9 cellular contexts compared by ENCODE assay signal in genomic region chr17:59372138-59372751, GRCh38. TPM values are rescaled to one million over a fixed set of nuclear protein-coding genes. Genes with fewer than 3 reads are reported as not detected.
A peak's percentile ranks its signal among the peaks of the same experiment; 100 is the strongest.
DNase-seq lines count a peak whose midpoint lies in the region; ATAC-seq and TF ChIP-seq lines count a peak whose summit lies in the region.
"Had no signal": no experiment of that assay in that cellular context is flagged by ENCODE, and none has a peak within 500 bp of the region (broad histone marks: within the 10 kb centered on the region; RNA-seq: fewer than 3 reads in every experiment).

No MANE protein-coding gene starts in this region.

- peak overlapping the region; percentile 35 for H3K4me2 ChIP-seq in hepatocyte

- no peaks in the 10 kb centered on the region for H3K27me3 Mint-ChIP-seq in T-helper 1 cell treated with Interleukin-12 subunit alpha and Interleukin-12 subunit beta and Interleukin-4 antibody, amounts not matched to agents 30 μg/mL and 1 μg/mL, for 36 hours (ENCODE audit: low read depth)
- no peaks in the 10 kb centered on the region for H3K27me3 Mint-ChIP-seq in activated naive CD8-positive, alpha-beta T cell

- no peak overlapping the region for H2AFZ ChIP-seq in hepatocyte

- no peaks in the 10 kb centered on the region for H3K27me3 ChIP-seq in hepatocyte

- H3K9me2 ChIP-seq in hepatocyte (replicated peaks; ENCODE audit: insufficient read depth) = no peaks in the 10 kb centered on the region

- H3K36me3 ChIP-seq in hepatocyte (replicated peaks; ENCODE audit: insufficient read depth, low read depth) = no peaks in the 10 kb centered on the region

- H3K9me3 Mint-ChIP-seq in T-helper 1 cell treated with Interleukin-12 subunit alpha and Interleukin-12 subunit beta and Interleukin-4 antibody, amounts not matched to agents 30 μg/mL and 1 μg/mL, for 36 hours = no peaks in the 10 kb centered on the region
- no peaks in the 10 kb centered on the region for H3K9me3 Mint-ChIP-seq in activated naive CD8-positive, alpha-beta T cell (ENCODE audit: low read depth)
- no peaks in the 10 kb centered on the region for H3K9me3 Mint-ChIP-seq in stimulated activated effector memory CD8-positive, alpha-beta T cell treated with anti-CD3 and anti-CD28 coated beads, Interleukin-12 subunit alpha, Interleukin-12 subunit beta, amount 100 ng/mL, for 72 hours

- no peaks in the 10 kb centered on the region for H3K9me3 ChIP-seq in hepatocyte (ENCODE audit: low read depth)

- peaks cover 76% of the 10 kb centered on the region for H3K79me2 ChIP-seq in hepatocyte

- 44% methylated on average over 2 of the region's 2 CpGs for WGBS in hepatocyte (ENCODE audit: low lambda C conversion rate, missing lambda C conversion rate)

- H3K27ac ChIP-seq in hepatocyte = peak overlapping the region; percentile 89

- no peak for TF ChIP-seq CTCF in hepatocyte (IDR thresholded peaks at IDR 0.05; ENCODE audit: poor library complexity)

- peaks cover 56% of the 10 kb centered on the region for H3K4me1 Mint-ChIP-seq in T-helper 1 cell treated with Interleukin-12 subunit alpha and Interleukin-12 subunit beta and Interleukin-4 antibody, amounts not matched to agents 30 μg/mL and 1 μg/mL, for 36 hours (ENCODE audit: low read depth)
- peaks cover 87% of the 10 kb centered on the region for H3K4me1 Mint-ChIP-seq in activated naive CD8-positive, alpha-beta T cell (ENCODE audit: low read depth)
- peaks cover 66% of the 10 kb centered on the region for H3K4me1 Mint-ChIP-seq in stimulated activated effector memory CD8-positive, alpha-beta T cell treated with anti-CD3 and anti-CD28 coated beads, Interleukin-12 subunit alpha, Interleukin-12 subunit beta, amount 100 ng/mL, for 72 hours

- no peaks in the 10 kb centered on the region for H4K20me1 ChIP-seq in hepatocyte (ENCODE audit: insufficient read depth, poor library complexity, severe bottlenecking)

- ATAC-seq in HG03520 (IDR thresholded peaks at IDR 0.05; ENCODE audit: unreplicated experiment) (peak; percentile 42), HG03571 (IDR thresholded peaks at IDR 0.05; ENCODE audit: unreplicated experiment) (no peak)
- peak; percentile 39 for ATAC-seq in stimulated activated effector memory CD8-positive, alpha-beta T cell treated with anti-CD3 and anti-CD28 coated beads, Interleukin-12 subunit alpha, Interleukin-12 subunit beta, amount 100 ng/mL, for 72 hours

- H3K36me3 Mint-ChIP-seq in T-helper 1 cell treated with Interleukin-12 subunit alpha and Interleukin-12 subunit beta and Interleukin-4 antibody, amounts not matched to agents 30 μg/mL and 1 μg/mL, for 36 hours (ENCODE audit: low read depth) = peaks cover 9% of the 10 kb centered on the region
- H3K36me3 Mint-ChIP-seq in activated naive CD8-positive, alpha-beta T cell = peaks cover 8% of the 10 kb centered on the region
- no peaks in the 10 kb centered on the region for H3K36me3 Mint-ChIP-seq in stimulated activated effector memory CD8-positive, alpha-beta T cell treated with anti-CD3 and anti-CD28 coated beads, Interleukin-12 subunit alpha, Interleukin-12 subunit beta, amount 100 ng/mL, for 72 hours

- no peak for DNase-seq in T-helper 1 cell
- peak; percentile 50 for DNase-seq in hepatocyte (ENCODE audit: low spot score)
- DNase-seq in stimulated activated effector memory CD8-positive, alpha-beta T cell treated with anti-CD3 and anti-CD28 coated beads, Interleukin-12 subunit alpha, Interleukin-12 subunit beta, amount 100 ng/mL, for 72 hours (ENCODE audit: low spot score in 2 of 2) = no peak
- no peak for DNase-seq in stimulated activated CD4-positive, alpha-beta T cell treated with anti-CD3 and anti-CD28 coated beads, Interleukin-4, amount 100 ng/mL, for 4 hours
- DNase-seq: DND-41 had no signal

- peak overlapping the region; percentile 38 for H3K27ac Mint-ChIP-seq in T-helper 1 cell treated with Interleukin-12 subunit alpha and Interleukin-12 subunit beta and Interleukin-4 antibody, amounts not matched to agents 30 μg/mL and 1 μg/mL, for 36 hours
- H3K27ac Mint-ChIP-seq in activated naive CD8-positive, alpha-beta T cell = peak overlapping the region; percentile 97
- H3K27ac Mint-ChIP-seq in stimulated activated effector memory CD8-positive, alpha-beta T cell treated with anti-CD3 and anti-CD28 coated beads, Interleukin-12 subunit alpha, Interleukin-12 subunit beta, amount 100 ng/mL, for 72 hours = peak overlapping the region; percentile 51

- no peak overlapping the region for H3K4me3 ChIP-seq in hepatocyte

- H3K4me1 ChIP-seq in hepatocyte (ENCODE audit: insufficient read depth) = peaks cover 57% of the 10 kb centered on the region

- H3K4me3 Mint-ChIP-seq in T-helper 1 cell treated with Interleukin-12 subunit alpha and Interleukin-12 subunit beta and Interleukin-4 antibody, amounts not matched to agents 30 μg/mL and 1 μg/mL, for 36 hours = no peak overlapping the region
- peak overlapping the region; percentile 28 for H3K4me3 Mint-ChIP-seq in activated naive CD8-positive, alpha-beta T cell
- peak overlapping the region; percentile 17 for H3K4me3 Mint-ChIP-seq in stimulated activated effector memory CD8-positive, alpha-beta T cell treated with anti-CD3 and anti-CD28 coated beads, Interleukin-12 subunit alpha, Interleukin-12 subunit beta, amount 100 ng/mL, for 72 hours

RNA-seq across cellular contexts. Expression of gene YPEL2, which starts 40.8 kb away (rescaled TPM):
- 17.5 and 26.0 TPM in 2 replicates for total RNA-seq in hepatocyte
- 20.2 and 21.0 TPM in 2 replicates for polyA plus RNA-seq in hepatocyte

Comparison
In these comparisons a context has a peak if more than half of its experiments do, and no peak if none do; other contexts are left out.
1. H3K27ac Mint-ChIP-seq: peak in every context shown above with its lines; median percentile 97 in activated naive CD8-positive, alpha-beta T cell; 51 in stimulated activated effector memory CD8-positive, alpha-beta T cell treated with anti-CD3 and anti-CD28 coated beads, Interleukin-12 subunit alpha, Interleukin-12 subunit beta, amount 100 ng/mL, for 72 hours; 38 in T-helper 1 cell treated with Interleukin-12 subunit alpha and Interleukin-12 subunit beta and Interleukin-4 antibody, amounts not matched to agents 30 μg/mL and 1 μg/mL, for 36 hours.